Comparison of ENCODE assay signal across 10 cellular contexts in the genomic region with DNA sequence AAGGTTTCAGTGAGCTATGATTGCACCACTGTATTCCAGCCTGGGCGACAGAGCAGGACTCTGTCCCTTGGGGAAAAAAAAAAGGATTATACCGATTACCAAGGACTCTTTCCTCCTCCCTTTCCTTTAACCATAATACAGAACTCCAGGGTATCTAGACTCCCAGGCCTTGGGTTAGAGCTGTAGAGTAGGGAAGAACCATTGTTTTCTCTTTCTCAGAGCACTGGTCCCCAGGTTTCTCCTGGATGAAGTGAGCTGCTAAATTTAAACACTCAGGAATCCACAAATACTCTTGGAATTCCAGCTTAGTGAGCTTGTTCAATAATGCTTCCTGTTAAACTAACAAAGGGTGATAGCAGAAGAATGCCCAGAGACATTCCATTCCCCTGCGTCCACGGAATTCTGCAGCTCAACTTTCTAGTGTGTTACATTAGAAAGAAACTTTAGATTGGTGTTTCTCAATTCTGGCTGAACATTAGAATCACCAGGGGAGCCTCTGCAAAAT. TPM values are rescaled to one million over a fixed set of nuclear protein-coding genes. Genes with fewer than 3 reads are reported as not detected.
DNase-seq lines count a peak whose midpoint lies in the region; ATAC-seq and TF ChIP-seq lines count a peak whose summit lies in the region.
"Had no signal": no experiment of that assay in that cellular context is flagged by ENCODE, and none has a peak within 500 bp of the region (broad histone marks: within the 10 kb centered on the region; RNA-seq: fewer than 3 reads in every experiment).

No MANE protein-coding gene starts in this region.

- POLR2A ChIA-PET in Caco-2 (lab: Charles Lee) = interaction anchor here (0.6 to 1.5 kb wide), 6 partner anchors 9 to 517 kb away, joined by 4 to 42 read pairs (median 5); a partner anchor contains a TSS

- intact Hi-C loops in Caco-2 (cut with micrococcal nuclease; ENCODE audit: unreplicated experiment) = loop anchor here (1.0 kb wide), 2 partner anchors 8 to 38 kb away; a partner anchor contains a TSS

- H3K4me1 Mint-ChIP-seq in Caco-2 (ENCODE audit: low read depth, unreplicated experiment) = peaks cover 23% of the 10 kb centered on the region

- peak overlapping the region; percentile 96 for H3K27ac ChIP-seq in SJSA1

- H3K4me3 ChIP-seq in Caco-2 (ENCODE audit: low read depth, low read length) = no peak overlapping the region
- H3K4me3 ChIP-seq in SJSA1 = no peak overlapping the region
- no peak overlapping the region for H3K4me3 ChIP-seq in foreskin fibroblast (ENCODE audit: low read depth in 1 of 2, low read length in 2 of 2)

- DNase-seq in Caco-2 (peak; percentile 81 to 89), SJSA1 (ENCODE audit: low read depth in 1 of 2, low spot score in 2 of 2) (peak; percentile 89 to 96), foreskin fibroblast (peak; percentile 91 to 95), non-pigmented ciliary epithelial cell (ENCODE audit: low read depth) (peak; percentile 93)
- DNase-seq: stimulated activated naive CD8-positive, alpha-beta T cell treated with anti-CD3 and anti-CD28 coated beads, Interleukin-15, Interleukin-2, amounts not matched to agents 100 U/mL and 50 U/mL, for 24 hours had no signal

- CTCF ChIA-PET in Caco-2 (lab: Charles Lee) = interaction anchor here (0.6 to 2.1 kb wide), 7 partner anchors 10 to 314 kb away, joined by 3 to 17 read pairs (median 6); a partner anchor contains a TSS

- peak overlapping the region; percentile 72 for H3K27ac Mint-ChIP-seq in Caco-2 (ENCODE audit: unreplicated experiment)
- H3K27ac Mint-ChIP-seq: T-helper 1 cell treated with Interleukin-12 subunit alpha and Interleukin-12 subunit beta and Interleukin-4 antibody, amounts not matched to agents 30 μg/mL and 1 μg/mL, for 36 hours had no signal

- H3K27me3 Mint-ChIP-seq in Caco-2 (ENCODE audit: insufficient read depth, unreplicated experiment) = no peaks in the 10 kb centered on the region

- H3K36me3 ChIP-seq in Caco-2 (ENCODE audit: control insufficient read depth, insufficient read depth, low read length) (no peaks in the 10 kb centered on the region), SJSA1 (no peaks in the 10 kb centered on the region)

- TF ChIP-seq CTCF in Caco-2 (IDR thresholded peaks at IDR 0.05; ENCODE audit: insufficient read depth in 1 of 2, low read depth in 1 of 2, low read length in 1 of 2, severe bottlenecking in 1 of 2, unreplicated experiment in 1 of 2) (no peak), foreskin fibroblast (IDR thresholded peaks at IDR 0.05; ENCODE audit: low read depth, low read length) (no peak)

- H3K36me3 Mint-ChIP-seq in Caco-2 (ENCODE audit: insufficient read depth, unreplicated experiment) = peaks cover 23% of the 10 kb centered on the region

- H3K9me3 ChIP-seq in Caco-2 (peaks cover 5% of the 10 kb centered on the region; the same call in 1 of the 2 replicates), SJSA1 (replicated peaks) (no peaks in the 10 kb centered on the region; the same call in 1 of the 2 replicates)

- no peak for ATAC-seq in esophagus mucosa
- ATAC-seq in GM21529 (IDR thresholded peaks at IDR 0.05; ENCODE audit: unreplicated experiment) = no peak
- no peak for ATAC-seq in GM19455 (IDR thresholded peaks at IDR 0.05; ENCODE audit: unreplicated experiment)
- ATAC-seq in activated CD4-positive, CD25-positive, alpha-beta regulatory T cell treated with anti-CD3 and anti-CD28 coated beads, Interleukin-2, amount 50 U/mL, for 24 hours = no peak
- ATAC-seq: stimulated activated naive CD8-positive, alpha-beta T cell treated with anti-CD3 and anti-CD28 coated beads, Interleukin-15, Interleukin-2, amounts not matched to agents 100 U/mL and 50 U/mL, for 24 hours had no signal

- H3K9me3 Mint-ChIP-seq in Caco-2 (ENCODE audit: unreplicated experiment) = peaks cover 12% of the 10 kb centered on the region
- H3K9me3 Mint-ChIP-seq: T-helper 1 cell treated with Interleukin-12 subunit alpha and Interleukin-12 subunit beta and Interleukin-4 antibody, amounts not matched to agents 30 μg/mL and 1 μg/mL, for 36 hours had no signal

- H3K4me1 ChIP-seq in Caco-2 = peaks cover 55% of the 10 kb centered on the region
- peaks cover 50% of the 10 kb centered on the region for H3K4me1 ChIP-seq in SJSA1 (replicated peaks)

- no TSS peak for BruUV-seq in Caco-2 (replicated peaks; lab: Mats Ljungman, UMichigan)

- H3K4me3 Mint-ChIP-seq in Caco-2 (ENCODE audit: unreplicated experiment) = peak overlapping the region; percentile 37
- H3K4me3 Mint-ChIP-seq: T-helper 1 cell treated with Interleukin-12 subunit alpha and Interleukin-12 subunit beta and Interleukin-4 antibody, amounts not matched to agents 30 μg/mL and 1 μg/mL, for 36 hours had no signal

- H3K27me3 ChIP-seq in Caco-2 (replicated peaks; ENCODE audit: control insufficient read depth, insufficient read depth, low read length) (no peaks in the 10 kb centered on the region), SJSA1 (replicated peaks) (no peaks in the 10 kb centered on the region)

RNA-seq across cellular contexts. Expression of a gene that starts 14.6 kb away (rescaled TPM):
- 0.21 TPM in 1 of 2 replicates, not detected in the other for total RNA-seq in Caco-2 (2022)
- 0.13 TPM in 1 of 2 replicates, not detected in the other for total RNA-seq in SJSA1 (2014; rRNA removed; shearing (Covaris generic))
- not detected for total RNA-seq in esophagus mucosa

RNA-seq across cellular contexts. Expression of a gene that starts 38.0 kb away (rescaled TPM):
- total RNA-seq in Caco-2 (2022) = 91.2 and 92.2 TPM in 2 replicates
- total RNA-seq in SJSA1 (2014; rRNA removed; shearing (Covaris generic)) = 97.2 and 107 TPM in 2 replicates
- total RNA-seq in esophagus mucosa = 87.4 TPM

RNA-seq across cellular contexts. Expression of a gene that starts 45.8 kb away (rescaled TPM):
- total RNA-seq in Caco-2 (2022) (0.51 and 0.52 TPM in 2 replicates), esophagus mucosa (1.4 TPM)
- 0.42 and 1.7 TPM in 2 replicates for total RNA-seq in SJSA1 (2014; rRNA removed; shearing (Covaris generic))
